In the genomic region with DNA sequence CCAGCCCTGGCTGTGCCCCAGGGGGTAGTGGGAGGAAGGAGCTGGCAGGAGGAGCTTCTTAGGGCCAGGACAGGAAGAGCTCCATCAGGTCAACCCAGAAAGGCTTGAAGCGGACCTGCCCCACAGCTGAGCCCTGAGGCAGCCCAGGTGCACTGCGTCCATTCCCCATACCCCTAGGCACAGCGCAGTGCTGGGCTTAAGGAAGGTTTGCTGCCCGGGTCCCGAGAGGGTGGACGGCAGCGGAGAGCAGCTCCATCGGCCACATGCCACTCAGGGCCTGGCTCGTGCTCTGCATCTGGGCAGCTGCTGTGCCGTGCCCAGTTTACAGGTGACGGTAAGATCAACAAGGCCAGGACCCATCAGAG, we compare ENCODE assay signal across 11 cellular contexts. TPM values are rescaled to one million over a fixed set of nuclear protein-coding genes. Genes with fewer than 3 reads are reported as not detected.
DNase-seq lines count a peak whose midpoint lies in the region; ATAC-seq and TF ChIP-seq lines count a peak whose summit lies in the region.
"Had no signal": no experiment of that assay in that cellular context is flagged by ENCODE, and none has a peak within 500 bp of the region (broad histone marks: within the 10 kb centered on the region; RNA-seq: fewer than 3 reads in every experiment).

No MANE protein-coding gene starts in this region.

- H3K27me3 ChIP-seq in neutrophil, result no peaks in the 10 kb centered on the region

- DNase-seq in stimulated activated naive CD8-positive, alpha-beta T cell treated with anti-CD3 and anti-CD28 coated beads, Interleukin-15, Interleukin-2, amounts not matched to agents 100 U/mL and 50 U/mL, for 24 hours, result no peak
- DNase-seq in HuH-7 (ENCODE audit: low spot score), result no peak
- no peak for DNase-seq in central memory CD4-positive, alpha-beta T cell
- DNase-seq in effector memory CD8-positive, alpha-beta T cell, result no peak
- DNase-seq: activated effector memory CD4-positive, alpha-beta T cell treated with Interleukin-2 at 50 U/mL for 16 hours; erythroblast; stimulated activated naive CD4-positive, alpha-beta T cell treated with Interleukin-2 at 50 U/mL for 16 hours had no signal

- H3K4me1 ChIP-seq in neutrophil (ENCODE audit: control insufficient read depth in 1 of 2, insufficient read depth in 1 of 2, low read depth in 1 of 2, low read length in 1 of 2), result peaks cover 33 to 39% of the 10 kb centered on the region in 2 experiments

- no peaks in the 10 kb centered on the region for H3K27me3 Mint-ChIP-seq in stimulated activated naive CD8-positive, alpha-beta T cell treated with anti-CD3 and anti-CD28 coated beads, Interleukin-15, Interleukin-2, amounts not matched to agents 100 ng/mL and 50 ng/mL, for 24 hours
- H3K27me3 Mint-ChIP-seq in brain, result no peaks in the 10 kb centered on the region
- H3K27me3 Mint-ChIP-seq in effector memory CD8-positive, alpha-beta T cell, result no peaks in the 10 kb centered on the region

- peaks cover 29% of the 10 kb centered on the region for H3K36me3 Mint-ChIP-seq in stimulated activated naive CD8-positive, alpha-beta T cell treated with anti-CD3 and anti-CD28 coated beads, Interleukin-15, Interleukin-2, amounts not matched to agents 100 ng/mL and 50 ng/mL, for 24 hours (ENCODE audit: low read depth)
- H3K36me3 Mint-ChIP-seq in brain, result peaks cover 23% of the 10 kb centered on the region
- H3K36me3 Mint-ChIP-seq in effector memory CD8-positive, alpha-beta T cell (ENCODE audit: insufficient read depth), result peaks cover 3% of the 10 kb centered on the region

- peaks cover 79% of the 10 kb centered on the region for H3K4me1 Mint-ChIP-seq in stimulated activated naive CD8-positive, alpha-beta T cell treated with anti-CD3 and anti-CD28 coated beads, Interleukin-15, Interleukin-2, amounts not matched to agents 100 ng/mL and 50 ng/mL, for 24 hours (ENCODE audit: low read depth)
- peaks cover 61% of the 10 kb centered on the region for H3K4me1 Mint-ChIP-seq in brain
- peaks cover 27 to 31% of the 10 kb centered on the region in 2 donors for H3K4me1 Mint-ChIP-seq in effector memory CD8-positive, alpha-beta T cell (ENCODE audit: low read depth in 2 of 2)

- H3K4me3 ChIP-seq in neutrophil (ENCODE audit: low read depth in 1 of 2, low read length in 1 of 2), result peak overlapping the region in 1 of 2 experiments; percentile 41

- TF ChIP-seq CTCF in brain (conservative IDR thresholded peaks at IDR 0.05), result no peak
- no peak for TF ChIP-seq CTCF in neutrophil (IDR thresholded peaks at IDR 0.05)

- peak overlapping the region; percentile 85 for H3K27ac ChIP-seq in neutrophil

- H3K27ac Mint-ChIP-seq in stimulated activated naive CD8-positive, alpha-beta T cell treated with anti-CD3 and anti-CD28 coated beads, Interleukin-15, Interleukin-2, amounts not matched to agents 100 ng/mL and 50 ng/mL, for 24 hours, result peak overlapping the region; percentile 97
- H3K27ac Mint-ChIP-seq in brain, result peak overlapping the region; percentile 66 to 96 (median 90)
- no peak overlapping the region for H3K27ac Mint-ChIP-seq in effector memory CD8-positive, alpha-beta T cell

- no peak for ATAC-seq in stimulated activated naive CD8-positive, alpha-beta T cell treated with anti-CD3 and anti-CD28 coated beads, Interleukin-15, Interleukin-2, amounts not matched to agents 100 U/mL and 50 U/mL, for 24 hours
- no peak for ATAC-seq in HG03432 (IDR thresholded peaks at IDR 0.05; ENCODE audit: unreplicated experiment)
- ATAC-seq in effector memory CD8-positive, alpha-beta T cell (replicated peaks), result no peak

- peaks cover 34% of the 10 kb centered on the region for H3K36me3 ChIP-seq in neutrophil

- H3K9me3 ChIP-seq in neutrophil, result no peaks in the 10 kb centered on the region

- H3K9me3 Mint-ChIP-seq in stimulated activated naive CD8-positive, alpha-beta T cell treated with anti-CD3 and anti-CD28 coated beads, Interleukin-15, Interleukin-2, amounts not matched to agents 100 ng/mL and 50 ng/mL, for 24 hours, result no peaks in the 10 kb centered on the region
- H3K9me3 Mint-ChIP-seq in brain, result peaks cover 2 to 3% (median 2%) of the 10 kb centered on the region in 5 experiments
- H3K9me3 Mint-ChIP-seq in effector memory CD8-positive, alpha-beta T cell, result no peaks in the 10 kb centered on the region

- no peak overlapping the region for H3K4me3 Mint-ChIP-seq in stimulated activated naive CD8-positive, alpha-beta T cell treated with anti-CD3 and anti-CD28 coated beads, Interleukin-15, Interleukin-2, amounts not matched to agents 100 ng/mL and 50 ng/mL, for 24 hours
- H3K4me3 Mint-ChIP-seq in brain, result peak overlapping the region in 2 of 5 experiments; percentile 49 to 52
- H3K4me3 Mint-ChIP-seq in effector memory CD8-positive, alpha-beta T cell, result no peak overlapping the region

RNA-seq across cellular contexts. Expression of a gene that starts 26.4 kb away (rescaled TPM):
- 27.7 TPM for polyA plus RNA-seq in brain (ENCODE audit: insufficient read depth, low read depth, low replicate concordance)

Comparison
In these comparisons a context has a peak if more than half of its experiments do, and no peak if none do; other contexts are left out.
1. H3K27ac Mint-ChIP-seq: peak in stimulated activated naive CD8-positive, alpha-beta T cell treated with anti-CD3 and anti-CD28 coated beads, Interleukin-15, Interleukin-2, amounts not matched to agents 100 ng/mL and 50 ng/mL, for 24 hours (single experiment) and brain (5 of 5); none in effector memory CD8-positive, alpha-beta T cell (0 of 2).